In genomic region chr11:1757861-1758610, GRCh38 we compare ENCODE assay signal across 8 cellular contexts. TPM values are rescaled to one million over a fixed set of nuclear protein-coding genes. Genes with fewer than 3 reads are reported as not detected.
DNase-seq lines count a peak whose midpoint lies in the region; ATAC-seq and TF ChIP-seq lines count a peak whose summit lies in the region.

No MANE protein-coding gene starts in this region.

- peak in 4 of 5 donors; percentile 39 to 44 (median 42) for DNase-seq in CD4-positive, alpha-beta memory T cell
- peak in 3 of 5 experiments; percentile 13 to 85 (median 57) for DNase-seq in T-helper 2 cell
- peak in 3 of 7 donors; percentile 45 to 62 (median 50) for DNase-seq in adrenal gland
- no peak for DNase-seq in gastrocnemius medialis
- no peak for DNase-seq in DMS79 treated with DMSO at 0.1 percent for 48 hours (lab: John Stamatoyannopoulos, UW)
- DNase-seq in GM03348 (ENCODE audit: low spot score), result no peak
- no peak for DNase-seq in NCI-H526 treated with DMSO at 0.1 percent for 48 hours (lab: John Stamatoyannopoulos, UW)

- H3K27me3 ChIP-seq in CD4-positive, alpha-beta memory T cell (ENCODE audit: insufficient read depth, low read length), result no peaks in the 10 kb centered on the region
- no peaks in the 10 kb centered on the region for H3K27me3 ChIP-seq in adrenal gland
- H3K27me3 ChIP-seq in gastrocnemius medialis, result no peaks in the 10 kb centered on the region

- no peak for TF ChIP-seq CTCF in adrenal gland (IDR thresholded peaks at IDR 0.05)
- TF ChIP-seq CTCF in gastrocnemius medialis (IDR thresholded peaks at IDR 0.05 in 4 of 5, conservative IDR thresholded peaks at IDR 0.05 in 1 of 5), result no peak

- H3K27ac Mint-ChIP-seq in CD4-positive, alpha-beta memory T cell, result peak overlapping the region; percentile 61 to 93 (median 83)

- CTCF ChIA-PET in CD4-positive, alpha-beta memory T cell (lab: Charles Lee; ENCODE audit: partially characterized antibody), result interaction anchor here (1.8 to 3.3 kb wide), 3 partner anchors 14 to 74 kb away, joined by 8 to 12 read pairs (median 10); no protein-coding TSS in a partner anchor

- H3K27ac ChIP-seq in CD4-positive, alpha-beta memory T cell (ENCODE audit: low read depth, low read length), result peak overlapping the region; percentile 44
- peak overlapping the region in 4 of 5 donors; percentile 83 to 100 (median 96) for H3K27ac ChIP-seq in adrenal gland
- peak overlapping the region; percentile 98 to 100 (median 100) for H3K27ac ChIP-seq in gastrocnemius medialis

- peaks cover 8% of the 10 kb centered on the region for H3K36me3 ChIP-seq in CD4-positive, alpha-beta memory T cell (ENCODE audit: insufficient read depth, low read length)
- H3K36me3 ChIP-seq in adrenal gland (replicated peaks in 1 of 2) (peaks cover 0 to 71% of the 10 kb centered on the region in 2 donors), gastrocnemius medialis (peaks cover 0 to 62% of the 10 kb centered on the region in 2 donors)

- H3K4me3 Mint-ChIP-seq in CD4-positive, alpha-beta memory T cell, result peak overlapping the region; percentile 66 to 82 (median 76)

- peak overlapping the region in 1 of 2 donors; percentile 38 for H3K4me3 ChIP-seq in CD4-positive, alpha-beta memory T cell (ENCODE audit: low read length in 2 of 2)
- H3K4me3 ChIP-seq in adrenal gland (peak overlapping the region in 1 of 4 donors; percentile 18), gastrocnemius medialis (no peak overlapping the region)

- ATAC-seq in gastrocnemius medialis (no peak), GM18858 (IDR thresholded peaks at IDR 0.05; ENCODE audit: unreplicated experiment) (no peak)

- peaks cover 20 to 79% (median 54%) of the 10 kb centered on the region in 4 donors for H3K4me1 Mint-ChIP-seq in CD4-positive, alpha-beta memory T cell

- WGBS in adrenal gland, 4 donors, result 45 to 67% (median 63%) methylated on average over 10 to 17 of the region's 17 CpGs

- H3K4me1 ChIP-seq in CD4-positive, alpha-beta memory T cell (ENCODE audit: insufficient read depth, low read length), result peaks cover 82% of the 10 kb centered on the region
- peaks cover 67 to 86% of the 10 kb centered on the region in 2 donors for H3K4me1 ChIP-seq in adrenal gland (replicated peaks in 1 of 2)
- peaks cover 72 to 83% of the 10 kb centered on the region in 2 donors for H3K4me1 ChIP-seq in gastrocnemius medialis

- H3K27me3 Mint-ChIP-seq in CD4-positive, alpha-beta memory T cell, result no peaks in the 10 kb centered on the region

- POLR2A ChIA-PET in CD4-positive, alpha-beta memory T cell (lab: Charles Lee; ENCODE audit: partially characterized antibody), result interaction anchor here (0.7 to 1.3 kb wide), 9 partner anchors 11 to 131 kb away, joined by 3 to 8 read pairs (median 4); partner anchors contain the start of gene LSP1

- TF ChIP-seq POLR2A in adrenal gland (IDR thresholded peaks at IDR 0.05) (peak in 1 of 2 donors; percentile 5), gastrocnemius medialis (IDR thresholded peaks at IDR 0.05) (no peak)

- intact Hi-C loops in CD4-positive, alpha-beta memory T cell (cut with micrococcal nuclease), result no loop called here
- intact Hi-C loops in adrenal gland (cut with DNase I) (no loop called here), gastrocnemius medialis (cut with DNase I; ENCODE audit: low total_unique reads) (no loop called here)

- H3K36me3 Mint-ChIP-seq in CD4-positive, alpha-beta memory T cell, result peaks cover 8 to 27% of the 10 kb centered on the region in 2 donors

- H3K9me3 ChIP-seq in CD4-positive, alpha-beta memory T cell (ENCODE audit: control insufficient read depth in 1 of 2, low read length in 2 of 2), result no peaks in the 10 kb centered on the region
- no peaks in the 10 kb centered on the region for H3K9me3 ChIP-seq in adrenal gland (replicated peaks in 1 of 3)
- no peaks in the 10 kb centered on the region for H3K9me3 ChIP-seq in gastrocnemius medialis

- in situ Hi-C loops in gastrocnemius medialis (cut with MboI; ENCODE audit: low sequenced_read_pairs in 4 of 4), result no loop called here

- H3K9me3 Mint-ChIP-seq in CD4-positive, alpha-beta memory T cell, result no peaks in the 10 kb centered on the region

RNA-seq across cellular contexts. Expression of gene CTSD, which starts 5.7 kb away (rescaled TPM):
- 100 to 1,000 TPM; 206 to 214 TPM for total RNA-seq in CD4-positive, alpha-beta memory T cell
- 100 to 1,000 TPM; 122 to 137 TPM for polyA plus RNA-seq in CD4-positive, alpha-beta memory T cell
- 1,000 to 10,000 TPM; 1,712 to 4,168 (median 2,244) TPM for total RNA-seq in adrenal gland
- 1,000 to 10,000 TPM in 2 of 3 donors, 100 to 1,000 TPM in 1; 641 to 1,561 (median 1,335) TPM for polyA plus RNA-seq in adrenal gland
- 100 to 1,000 TPM; 490 to 981 (median 845) TPM for total RNA-seq in gastrocnemius medialis

RNA-seq across cellular contexts. Expression of gene IFITM10, which starts 7.6 kb away (rescaled TPM):
- 1 to 10 TPM; 1.6 to 1.8 TPM for total RNA-seq in CD4-positive, alpha-beta memory T cell
- polyA plus RNA-seq in CD4-positive, alpha-beta memory T cell, result not detected
- total RNA-seq in adrenal gland, result 100 to 1,000 TPM in 1 of 8 donors, 10 to 100 TPM in 7; 15.7 to 112 (median 31.6) TPM
- polyA plus RNA-seq in adrenal gland, result 100 to 1,000 TPM in 1 of 3 donors, 10 to 100 TPM in 1, 1 to 10 TPM in 1; 6.3 to 267 (median 76.5) TPM
- 1 to 10 TPM; 1.1 to 7.2 (median 4.9) TPM for total RNA-seq in gastrocnemius medialis

Comparison
In these comparisons a context has a peak if more than half of its experiments do, and no peak if none do; other contexts are left out.
1. DNase-seq: peak in CD4-positive, alpha-beta memory T cell (4 of 5) and T-helper 2 cell (3 of 5); none in gastrocnemius medialis (0 of 2), DMS79 treated with DMSO at 0.1 percent for 48 hours (single experiment), GM03348 (single experiment) and NCI-H526 treated with DMSO at 0.1 percent for 48 hours (single experiment).
2. H3K27ac ChIP-seq: peak in every context shown above with its lines; median percentile 100 in gastrocnemius medialis; 96 in adrenal gland; 44 in CD4-positive, alpha-beta memory T cell.